ENCODE assay signal across 39 cellular contexts in the genomic region with DNA sequence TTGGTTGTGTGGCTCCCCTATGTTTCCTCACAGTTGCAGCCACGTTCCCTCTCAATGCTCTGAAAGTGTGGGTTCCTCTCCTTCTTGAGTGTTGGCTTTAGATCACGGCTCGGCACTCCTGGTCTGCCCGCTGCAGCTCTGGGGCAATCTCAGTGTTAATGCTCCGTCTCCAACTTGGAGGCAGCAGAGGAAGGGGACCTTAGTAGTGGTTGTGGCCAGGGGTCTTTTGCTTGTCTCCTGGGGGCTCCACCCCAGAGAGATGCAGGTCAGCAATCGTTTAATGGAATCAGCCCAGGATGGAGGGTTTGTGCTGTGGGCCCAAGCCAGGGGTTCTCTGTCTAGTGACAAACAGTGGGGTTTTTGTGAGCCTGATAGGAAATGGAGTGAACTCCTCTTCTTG.
"Had no signal": no experiment of that assay in that cellular context is flagged by ENCODE, and none has a peak within 500 bp of the region (broad histone marks: within the 10 kb centered on the region; RNA-seq: fewer than 3 reads in every experiment).

No MANE protein-coding gene starts in this region.

- H3K27ac ChIP-seq: adrenal gland, body of pancreas, brain microvascular endothelial cell, breast epithelium, cardiac muscle cell had no signal

- H3K9me3 Mint-ChIP-seq: activated naive CD4-positive, alpha-beta T cell treated with anti-CD3 and anti-CD28 coated beads for 36 hours; activated naive CD4-positive, alpha-beta T cell treated with anti-CD3 and anti-CD28 coated beads, Interleukin-2, amount 50 U/mL, for 24 hours; activated naive CD8-positive, alpha-beta T cell treated with anti-CD3 and anti-CD28 coated beads, Interleukin-2, amount 10 ng/mL, durations not matched to agents 7 days and 5 days; activated naive CD8-positive, alpha-beta T cell treated with anti-CD3 and anti-CD28 coated beads, Interleukin-2, amount 50 U/mL, for 24 hours; activated T-cell treated with anti-CD3 and anti-CD28 coated beads, Interleukin-2, amount 50 U/mL, for 4 hours; activated T-helper 1 cell treated with anti-CD3 and anti-CD28 coated beads, Interleukin-12 subunit alpha, Interleukin-12 subunit beta, Interleukin-2, Interleukin-4 antibody, amounts not matched to agents 30 ng/mL and 10 ng/mL and 1 ng/mL, durations not matched to agents 14 hours and 24 hours and 36 hours; central memory CD8-positive, alpha-beta T cell had no signal

- H3K36me3 ChIP-seq: adrenal gland, brain microvascular endothelial cell, breast epithelium, cardiac muscle cell had no signal

- H3K4me1 Mint-ChIP-seq: activated naive CD4-positive, alpha-beta T cell treated with anti-CD3 and anti-CD28 coated beads, Interleukin-2, amount 10 ng/mL, durations not matched to agents 7 days and 5 days; activated naive CD4-positive, alpha-beta T cell treated with anti-CD3 and anti-CD28 coated beads, Interleukin-2, amount 50 U/mL, for 24 hours; activated naive CD8-positive, alpha-beta T cell treated with anti-CD3 and anti-CD28 coated beads for 36 hours; activated naive CD8-positive, alpha-beta T cell treated with anti-CD3 and anti-CD28 coated beads, Interleukin-2, amount 10 ng/mL, durations not matched to agents 7 days and 5 days; activated naive CD8-positive, alpha-beta T cell treated with anti-CD3 and anti-CD28 coated beads, Interleukin-2, amount 50 U/mL, for 24 hours; activated T-helper 17 cell treated with anti-CD3 and anti-CD28 coated beads, Interleukin-2, amount 50 U/mL, for 72 hours; brain; central memory CD8-positive, alpha-beta T cell had no signal

- ATAC-seq: activated naive CD4-positive, alpha-beta T cell treated with anti-CD3 and anti-CD28 coated beads, Interleukin-2, amount 50 U/mL, for 72 hours; activated naive CD8-positive, alpha-beta T cell treated with anti-CD3 and anti-CD28 coated beads, Interleukin-2, amount 50 U/mL, for 24 hours; activated T-cell treated with anti-CD3 and anti-CD28 coated beads, Interleukin-2, amount 50 U/mL, for 4 hours; activated T-cell treated with anti-CD3 and anti-CD28 coated beads, Interleukin-2, amount 50 U/mL, for 72 hours; activated T-helper 17 cell treated with anti-CD3 and anti-CD28 coated beads, Interleukin-2, amount 50 U/mL, for 72 hours; body of pancreas had no signal

- DNase-seq: activated effector memory CD4-positive, alpha-beta T cell treated with anti-CD3 and anti-CD28 coated beads, Interleukin-2, amount 50 U/mL, for 16 hours; activated effector memory CD4-positive, alpha-beta T cell treated with Interleukin-2 at 50 U/mL for 16 hours; activated gamma-delta T cell; activated gamma-delta T cell treated with Interleukin-2 at 50 U/mL for 16 hours; activated naive CD4-positive, alpha-beta T cell; activated naive CD4-positive, alpha-beta T cell treated with anti-CD3 and anti-CD28 coated beads for 36 hours; activated naive CD4-positive, alpha-beta T cell treated with anti-CD3 and anti-CD28 coated beads, Interleukin-2, amount 10 ng/mL, durations not matched to agents 7 days and 5 days; activated naive CD4-positive, alpha-beta T cell treated with anti-CD3 and anti-CD28 coated beads, Interleukin-2, amount 50 U/mL, for 16 hours; activated naive CD4-positive, alpha-beta T cell treated with Interleukin-2 at 50 U/mL for 16 hours; activated naive CD8-positive, alpha-beta T cell treated with anti-CD3 and anti-CD28 coated beads for 36 hours; activated naive CD8-positive, alpha-beta T cell treated with anti-CD3 and anti-CD28 coated beads, Interleukin-2, amount 10 ng/mL, durations not matched to agents 7 days and 5 days; activated naive CD8-positive, alpha-beta T cell treated with anti-CD3 and anti-CD28 coated beads, Interleukin-2, amount 50 U/mL, for 24 hours; activated T-cell treated with anti-CD3 and anti-CD28 coated beads for 4 hours; activated T-cell treated with anti-CD3 and anti-CD28 coated beads, Interleukin-2, amount 50 U/mL, for 1 hour; activated T-cell treated with anti-CD3 and anti-CD28 coated beads, Interleukin-2, amount 50 U/mL, for 24 hours; activated T-cell treated with anti-CD3 and anti-CD28 coated beads, Interleukin-2, amount 50 U/mL, for 4 hours; activated T-cell treated with anti-CD3 and anti-CD28 coated beads, Interleukin-2, amount 50 U/mL, for 48 hours; activated T-cell treated with anti-CD3 and anti-CD28 coated beads, Interleukin-2, amount 50 U/mL, for 72 hours; adrenal gland; amniotic stem cell; amygdala; anterior cingulate cortex; body of pancreas; brain microvascular endothelial cell; caudate nucleus; central memory CD4-positive, alpha-beta T cell; cerebellar nuclear complex had no signal

- H3K9me3 ChIP-seq: adrenal gland, body of pancreas, breast epithelium had no signal

- FAIRE-seq: astrocyte, bronchial epithelial cell had no signal

- H3K27ac Mint-ChIP-seq: activated naive CD4-positive, alpha-beta T cell treated with anti-CD3 and anti-CD28 coated beads for 36 hours; activated naive CD4-positive, alpha-beta T cell treated with anti-CD3 and anti-CD28 coated beads, Interleukin-2, amount 10 ng/mL, durations not matched to agents 7 days and 5 days; activated naive CD4-positive, alpha-beta T cell treated with anti-CD3 and anti-CD28 coated beads, Interleukin-2, amount 50 U/mL, for 24 hours; activated naive CD4-positive, alpha-beta T cell treated with anti-CD3 and anti-CD28 coated beads, Interleukin-2, amount 50 U/mL, for 72 hours; activated naive CD8-positive, alpha-beta T cell; activated naive CD8-positive, alpha-beta T cell treated with anti-CD3 and anti-CD28 coated beads for 36 hours; activated naive CD8-positive, alpha-beta T cell treated with anti-CD3 and anti-CD28 coated beads, Interleukin-2, amount 10 ng/mL, durations not matched to agents 7 days and 5 days; activated naive CD8-positive, alpha-beta T cell treated with anti-CD3 and anti-CD28 coated beads, Interleukin-2, amount 50 U/mL, for 24 hours; activated T-cell treated with anti-CD3 and anti-CD28 coated beads, Interleukin-2, amount 50 U/mL, for 24 hours; activated T-cell treated with anti-CD3 and anti-CD28 coated beads, Interleukin-2, amount 50 U/mL, for 72 hours; activated T-helper 1 cell treated with anti-CD3 and anti-CD28 coated beads, Interleukin-12 subunit alpha, Interleukin-12 subunit beta, Interleukin-2, Interleukin-4 antibody, amounts not matched to agents 30 ng/mL and 10 ng/mL and 1 ng/mL, durations not matched to agents 14 hours and 24 hours and 36 hours; activated T-helper 17 cell treated with anti-CD3 and anti-CD28 coated beads, Interleukin-2, amount 50 U/mL, for 72 hours; activated T-helper 2 cell treated with anti-CD3 and anti-CD28 coated beads, Interferon-gamma antibody, Interleukin-2, Interleukin-4, amounts not matched to agents 10 μg/mL and 5 μg/mL and 100 μg/mL, durations not matched to agents 14 hours and 24 hours and 36 hours; brain had no signal

- H3K4me1 ChIP-seq: adrenal gland, body of pancreas, breast epithelium had no signal

- H3K4me3 Mint-ChIP-seq: activated naive CD4-positive, alpha-beta T cell treated with anti-CD3 and anti-CD28 coated beads for 36 hours; activated naive CD4-positive, alpha-beta T cell treated with anti-CD3 and anti-CD28 coated beads, Interleukin-2, amount 10 ng/mL, durations not matched to agents 7 days and 5 days; activated naive CD4-positive, alpha-beta T cell treated with anti-CD3 and anti-CD28 coated beads, Interleukin-2, amount 50 U/mL, for 24 hours; activated naive CD8-positive, alpha-beta T cell; activated naive CD8-positive, alpha-beta T cell treated with anti-CD3 and anti-CD28 coated beads for 36 hours; activated naive CD8-positive, alpha-beta T cell treated with anti-CD3 and anti-CD28 coated beads, Interleukin-2, amount 10 ng/mL, durations not matched to agents 7 days and 5 days; activated naive CD8-positive, alpha-beta T cell treated with anti-CD3 and anti-CD28 coated beads, Interleukin-2, amount 50 U/mL, for 24 hours; activated T-cell treated with anti-CD3 and anti-CD28 coated beads, Interleukin-2, amount 50 U/mL, for 24 hours; activated T-cell treated with anti-CD3 and anti-CD28 coated beads, Interleukin-2, amount 50 U/mL, for 4 hours; activated T-cell treated with anti-CD3 and anti-CD28 coated beads, Interleukin-2, amount 50 U/mL, for 72 hours; activated T-helper 1 cell treated with anti-CD3 and anti-CD28 coated beads, Interleukin-12 subunit alpha, Interleukin-12 subunit beta, Interleukin-2, Interleukin-4 antibody, amounts not matched to agents 30 ng/mL and 10 ng/mL and 1 ng/mL, durations not matched to agents 14 hours and 24 hours and 36 hours; activated T-helper 17 cell treated with anti-CD3 and anti-CD28 coated beads, Interleukin-2, amount 50 U/mL, for 72 hours; brain; central memory CD8-positive, alpha-beta T cell had no signal

- H3K36me3 Mint-ChIP-seq: activated naive CD4-positive, alpha-beta T cell treated with anti-CD3 and anti-CD28 coated beads, Interleukin-2, amount 10 ng/mL, durations not matched to agents 7 days and 5 days; activated naive CD4-positive, alpha-beta T cell treated with anti-CD3 and anti-CD28 coated beads, Interleukin-2, amount 50 U/mL, for 24 hours; activated naive CD4-positive, alpha-beta T cell treated with anti-CD3 and anti-CD28 coated beads, Interleukin-2, amount 50 U/mL, for 72 hours; activated naive CD8-positive, alpha-beta T cell; activated naive CD8-positive, alpha-beta T cell treated with anti-CD3 and anti-CD28 coated beads for 36 hours; activated naive CD8-positive, alpha-beta T cell treated with anti-CD3 and anti-CD28 coated beads, Interleukin-2, amount 10 ng/mL, durations not matched to agents 7 days and 5 days; brain had no signal

- H3K27me3 Mint-ChIP-seq: activated naive CD4-positive, alpha-beta T cell treated with anti-CD3 and anti-CD28 coated beads, Interleukin-2, amount 10 ng/mL, durations not matched to agents 7 days and 5 days; activated naive CD4-positive, alpha-beta T cell treated with anti-CD3 and anti-CD28 coated beads, Interleukin-2, amount 50 U/mL, for 24 hours; activated naive CD8-positive, alpha-beta T cell; activated naive CD8-positive, alpha-beta T cell treated with anti-CD3 and anti-CD28 coated beads for 36 hours; activated naive CD8-positive, alpha-beta T cell treated with anti-CD3 and anti-CD28 coated beads, Interleukin-2, amount 10 ng/mL, durations not matched to agents 7 days and 5 days; activated naive CD8-positive, alpha-beta T cell treated with anti-CD3 and anti-CD28 coated beads, Interleukin-2, amount 50 U/mL, for 24 hours; activated T-helper 17 cell treated with anti-CD3 and anti-CD28 coated beads, Interleukin-2, amount 50 U/mL, for 72 hours; central memory CD8-positive, alpha-beta T cell had no signal

- H3K27me3 ChIP-seq: body of pancreas, brain microvascular endothelial cell, cardiac muscle cell had no signal

- H3K4me3 ChIP-seq: adrenal gland, body of pancreas, breast epithelium, cardiac muscle cell had no signal
